8 cellular contexts compared by ENCODE assay signal in genomic region chr10:58335306-58336005, GRCh38. TPM values are rescaled to one million over a fixed set of nuclear protein-coding genes. Genes with fewer than 3 reads are reported as not detected.
DNase-seq lines count a peak whose midpoint lies in the region; ATAC-seq and TF ChIP-seq lines count a peak whose summit lies in the region.

No MANE protein-coding gene starts in this region.

- no peak for TF ChIP-seq POLR2A in Peyer's patch (IDR thresholded peaks at IDR 0.05)

- no peaks in the 10 kb centered on the region for H3K9me3 ChIP-seq in A673 (ENCODE audit: low read depth, low read length, poor library complexity, severe bottlenecking)
- H3K9me3 ChIP-seq in Peyer's patch, result no peaks in the 10 kb centered on the region
- no peaks in the 10 kb centered on the region for H3K9me3 ChIP-seq in iPS-20b (ENCODE audit: insufficient read depth, low read depth, low read length)
- no peaks in the 10 kb centered on the region for H3K9me3 ChIP-seq in skeletal muscle tissue (ENCODE audit: control insufficient read depth in 3 of 3, low read length in 3 of 3)

- CTCF ChIA-PET in A673 (lab: Charles Lee), result no interaction called here

- TF ChIP-seq CTCF in A673 (conservative IDR thresholded peaks at IDR 0.05; ENCODE audit: low read depth, low read length), result no peak
- TF ChIP-seq CTCF in Peyer's patch (IDR thresholded peaks at IDR 0.05), result no peak
- TF ChIP-seq CTCF in brain (conservative IDR thresholded peaks at IDR 0.05), result no peak

- POLR2A ChIA-PET in A673 (lab: Charles Lee; ENCODE audit: low non-redundant PET), result no interaction called here

- no peaks in the 10 kb centered on the region for H3K27me3 ChIP-seq in A673 (replicated peaks; ENCODE audit: insufficient read depth, low read depth, low read length, poor library complexity)
- no peaks in the 10 kb centered on the region for H3K27me3 ChIP-seq in Peyer's patch
- no peaks in the 10 kb centered on the region for H3K27me3 ChIP-seq in iPS-20b (ENCODE audit: insufficient read depth, low read length)
- no peaks in the 10 kb centered on the region for H3K27me3 ChIP-seq in skeletal muscle tissue (ENCODE audit: control insufficient read depth in 3 of 3, insufficient read depth in 3 of 3, low read length in 3 of 3)

- H3K27ac Mint-ChIP-seq in brain, result peak overlapping the region; percentile 86 to 97 (median 94)

- no peaks in the 10 kb centered on the region for H3K36me3 ChIP-seq in A673 (ENCODE audit: insufficient read depth, low read length, poor library complexity, severe bottlenecking)
- no peaks in the 10 kb centered on the region for H3K36me3 ChIP-seq in Peyer's patch
- H3K36me3 ChIP-seq in iPS-20b (ENCODE audit: insufficient read depth, low read depth, low read length), result no peaks in the 10 kb centered on the region
- H3K36me3 ChIP-seq in skeletal muscle tissue (ENCODE audit: control insufficient read depth in 3 of 3, insufficient read depth in 3 of 3, low read length in 3 of 3), result no peaks in the 10 kb centered on the region

- peaks cover 15% of the 10 kb centered on the region for H3K4me1 ChIP-seq in A673 (ENCODE audit: insufficient read depth, low read length, poor library complexity, severe bottlenecking)
- H3K4me1 ChIP-seq in Peyer's patch, result peaks cover 0 to 10% (median 0%) of the 10 kb centered on the region in 4 donors
- H3K4me1 ChIP-seq in iPS-20b (ENCODE audit: insufficient read depth, low read length), result no peaks in the 10 kb centered on the region; the same call in 1 of the 2 replicates
- H3K4me1 ChIP-seq in skeletal muscle tissue (ENCODE audit: control insufficient read depth in 3 of 3, insufficient read depth in 3 of 3, low read length in 3 of 3), result peaks cover 5 to 16% (median 14%) of the 10 kb centered on the region in 3 donors

- H3K4me3 Mint-ChIP-seq in brain, result peak overlapping the region; percentile 95 to 99 (median 98)

- no peaks in the 10 kb centered on the region for H3K9me3 Mint-ChIP-seq in brain

- H3K9ac ChIP-seq in iPS-20b (ENCODE audit: low read depth, low read length) (peak overlapping the region; percentile 74; the same call in 1 of the 2 replicates), skeletal muscle tissue (ENCODE audit: low read depth in 1 of 3, low read length in 3 of 3) (peak overlapping the region; percentile 92 to 99 (median 98))

- peak; percentile 62 for ATAC-seq in GM18511 (IDR thresholded peaks at IDR 0.05; ENCODE audit: unreplicated experiment)
- ATAC-seq in HG02973 (IDR thresholded peaks at IDR 0.05; ENCODE audit: unreplicated experiment), result peak; percentile 41

- H3K27ac ChIP-seq in A673 (ENCODE audit: low read depth, low read length, poor library complexity, severe bottlenecking), result peak overlapping the region; percentile 87
- peak overlapping the region; percentile 74 to 86 (median 82) for H3K27ac ChIP-seq in Peyer's patch
- H3K27ac ChIP-seq in iPS-20b (ENCODE audit: low read length), result no peak overlapping the region
- peak overlapping the region; percentile 99 for H3K27ac ChIP-seq in skeletal muscle tissue (ENCODE audit: low read depth, low read length)

- peaks cover 53% of the 10 kb centered on the region for H3K4me1 Mint-ChIP-seq in brain

- BruUV-seq in A673 (replicated peaks; lab: Mats Ljungman, UMichigan), result no TSS peak

- DNase-seq in A673 (ENCODE audit: low spot score) (no peak), Peyer's patch (peak in 2 of 3 donors; percentile 25 to 59), NCI-H128 (lab: John Stamatoyannopoulos, UW; ENCODE audit: unreplicated experiment) (no peak)

- peaks cover 8% of the 10 kb centered on the region for H3K36me3 Mint-ChIP-seq in brain

- peaks cover 24% of the 10 kb centered on the region for H3K27me3 Mint-ChIP-seq in brain

- H3K4me3 ChIP-seq in A673 (ENCODE audit: low read depth, low read length, poor library complexity, severe bottlenecking) (peak overlapping the region; percentile 100), Peyer's patch (peak overlapping the region; percentile 73 to 88 (median 86)), iPS-20b (ENCODE audit: low read length) (peak overlapping the region; percentile 84), skeletal muscle tissue (ENCODE audit: low read length in 3 of 3) (peak overlapping the region; percentile 84 to 90 (median 86))

- intact Hi-C loops in A673 (cut with micrococcal nuclease; ENCODE audit: unreplicated experiment), result loop anchor here (5.0 kb wide), 1 partner anchor 47 kb away; no protein-coding TSS in a partner anchor

RNA-seq across cellular contexts. Expression of gene UBE2D1, which starts 0.7 kb away (rescaled TPM):
- total RNA-seq in A673 (2021) (16.9 and 18.6 TPM in 2 replicates), Peyer's patch (10 to 100 TPM in 1 of 4 donors, 1 to 10 TPM in 3; 3.5 to 11.9 (median 9.6) TPM), skeletal muscle tissue (8.9 TPM)
- 15.6 TPM for polyA plus RNA-seq in brain (ENCODE audit: insufficient read depth, low read depth, low replicate concordance)

RNA-seq across cellular contexts. Expression of gene TFAM, which starts 49.8 kb away (rescaled TPM):
- 99.1 and 113 TPM in 2 replicates for total RNA-seq in A673 (2021)
- total RNA-seq in Peyer's patch, result 10 to 100 TPM; 12.8 to 17.0 (median 15.2) TPM
- polyA plus RNA-seq in brain (ENCODE audit: insufficient read depth, low read depth, low replicate concordance), result 27.0 TPM
- 14.6 TPM for total RNA-seq in skeletal muscle tissue

Comparison
In these comparisons a context has a peak if more than half of its experiments do, and no peak if none do; other contexts are left out.
1. DNase-seq: peak in Peyer's patch (2 of 3); none in A673 (single experiment) and NCI-H128 (single experiment).
2. Peak in every context shown above with its lines, with median percentiles within 50 percentile points of each other: H3K4me3 ChIP-seq.